9 cellular contexts compared by ENCODE assay signal in the genomic region with DNA sequence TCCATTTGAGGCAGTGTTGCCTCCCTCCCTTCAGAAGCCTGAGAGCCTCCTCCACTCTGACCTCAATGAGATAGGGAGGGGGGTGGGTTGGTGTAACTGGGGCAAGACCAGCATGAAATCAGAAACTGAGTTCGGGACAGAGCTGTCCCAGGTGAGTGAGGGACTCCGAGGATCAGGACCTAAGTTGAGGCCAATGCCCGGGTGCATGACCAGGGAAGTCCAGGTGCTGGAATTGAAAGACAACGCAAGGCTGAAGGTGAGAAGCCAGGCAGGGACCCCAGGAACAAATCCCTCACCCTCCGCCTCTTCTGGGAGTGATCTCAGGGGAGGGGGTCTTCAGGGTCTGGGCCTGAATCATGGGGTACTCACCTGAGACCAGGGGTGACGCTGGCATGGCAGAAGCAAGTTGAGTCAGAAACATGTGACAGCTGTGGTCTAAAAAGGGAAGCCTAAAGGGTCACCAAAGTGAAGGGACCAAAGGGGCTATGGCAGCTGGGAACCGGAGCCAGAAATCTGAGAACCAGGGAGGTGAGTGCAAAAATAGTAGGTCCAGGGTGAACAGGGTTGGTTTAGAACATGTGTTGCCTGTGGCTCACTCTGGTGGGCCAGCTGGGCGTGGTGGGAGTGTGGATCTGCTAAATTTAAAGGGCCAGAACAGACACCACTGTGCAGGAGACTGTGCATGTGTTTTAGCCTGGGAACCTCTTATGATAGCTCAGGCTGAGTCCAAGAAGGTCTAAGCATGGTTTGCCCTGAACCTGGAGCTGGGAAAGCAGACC. TPM values are rescaled to one million over a fixed set of nuclear protein-coding genes. Genes with fewer than 3 reads are reported as not detected.
DNase-seq lines count a peak whose midpoint lies in the region; ATAC-seq and TF ChIP-seq lines count a peak whose summit lies in the region.
"Had no signal": no experiment of that assay in that cellular context is flagged by ENCODE, and none has a peak within 500 bp of the region (broad histone marks: within the 10 kb centered on the region; RNA-seq: fewer than 3 reads in every experiment).

No MANE protein-coding gene starts in this region.

- intact Hi-C loops in CD4-positive, alpha-beta memory T cell (cut with micrococcal nuclease), result no loop called here

- CTCF ChIA-PET in CD4-positive, alpha-beta memory T cell (lab: Charles Lee; ENCODE audit: partially characterized antibody), result no interaction called here

- H3K36me3 Mint-ChIP-seq in progenitor cell of endocrine pancreas (ENCODE audit: insufficient read depth), result no peaks in the 10 kb centered on the region
- H3K36me3 Mint-ChIP-seq in CD4-positive, alpha-beta memory T cell, result no peaks in the 10 kb centered on the region

- peak; percentile 50 for DNase-seq in DMS 273 treated with DMSO at 0.1 percent for 48 hours (lab: John Stamatoyannopoulos, UW)
- no peak for DNase-seq in SK-N-MC (ENCODE audit: low read depth, low spot score)
- DNase-seq in fibroblast of the aortic adventitia (ENCODE audit: low read depth), result no peak
- no peak for DNase-seq in progenitor cell of endocrine pancreas (ENCODE audit: low spot score, unreplicated experiment)
- no peak for DNase-seq in HuH-7 (ENCODE audit: low spot score)
- no peak for DNase-seq in CD4-positive, alpha-beta memory T cell

- peak overlapping the region; percentile 67 for H3K9ac ChIP-seq in SK-N-MC (ENCODE audit: insufficient read length)
- peak overlapping the region; percentile 86 to 94 (median 90) for H3K9ac ChIP-seq in skeletal muscle tissue (ENCODE audit: low read depth in 1 of 3, low read length in 3 of 3)

- H3K9me3 ChIP-seq in SK-N-MC (ENCODE audit: low read depth, low read length) (no peaks in the 10 kb centered on the region), skeletal muscle tissue (ENCODE audit: control insufficient read depth in 3 of 3, low read length in 3 of 3) (no peaks in the 10 kb centered on the region)
- H3K9me3 ChIP-seq in CD4-positive, alpha-beta memory T cell (ENCODE audit: control insufficient read depth in 1 of 2, low read length in 2 of 2), result no peaks in the 10 kb centered on the region

- H3K27me3 Mint-ChIP-seq in progenitor cell of endocrine pancreas, result no peaks in the 10 kb centered on the region
- H3K27me3 Mint-ChIP-seq in CD4-positive, alpha-beta memory T cell, result peaks cover 0 to 3% of the 10 kb centered on the region in 2 donors

- POLR2A ChIA-PET in CD4-positive, alpha-beta memory T cell (lab: Charles Lee; ENCODE audit: partially characterized antibody), result no interaction called here

- peaks cover 7% of the 10 kb centered on the region for H3K4me1 Mint-ChIP-seq in progenitor cell of endocrine pancreas (ENCODE audit: low read depth)
- H3K4me1 Mint-ChIP-seq in CD4-positive, alpha-beta memory T cell, result no peaks in the 10 kb centered on the region

- peak overlapping the region; percentile 58; the same call in 1 of the 2 replicates for H3K4me3 ChIP-seq in SK-N-MC
- peak overlapping the region; percentile 49 for H3K4me3 ChIP-seq in fibroblast of the aortic adventitia (ENCODE audit: low read depth, low read length)
- peak overlapping the region; percentile 63 to 82 (median 81) for H3K4me3 ChIP-seq in skeletal muscle tissue (ENCODE audit: low read length in 3 of 3)
- no peak overlapping the region for H3K4me3 ChIP-seq in CD4-positive, alpha-beta memory T cell (ENCODE audit: low read length in 2 of 2)

- no peak overlapping the region for H3K4me3 Mint-ChIP-seq in progenitor cell of endocrine pancreas (ENCODE audit: low read depth)
- H3K4me3 Mint-ChIP-seq in CD4-positive, alpha-beta memory T cell, result no peak overlapping the region
- H3K4me3 Mint-ChIP-seq: T-helper 1 cell treated with Interleukin-12 subunit alpha and Interleukin-12 subunit beta and Interleukin-4 antibody, amounts not matched to agents 30 μg/mL and 1 μg/mL, for 36 hours had no signal

- ATAC-seq in HG02623 (IDR thresholded peaks at IDR 0.05; ENCODE audit: unreplicated experiment), result no peak

- H3K4me1 ChIP-seq in skeletal muscle tissue (ENCODE audit: control insufficient read depth in 3 of 3, insufficient read depth in 3 of 3, low read length in 3 of 3), result peaks cover 56 to 69% (median 60%) of the 10 kb centered on the region in 3 donors
- no peaks in the 10 kb centered on the region for H3K4me1 ChIP-seq in CD4-positive, alpha-beta memory T cell (ENCODE audit: insufficient read depth, low read length)

- H3K27ac ChIP-seq in SK-N-MC (peak overlapping the region; percentile 98), skeletal muscle tissue (ENCODE audit: low read depth, low read length) (peak overlapping the region; percentile 98)
- no peak overlapping the region for H3K27ac ChIP-seq in CD4-positive, alpha-beta memory T cell (ENCODE audit: low read depth, low read length)

- H3K27ac Mint-ChIP-seq in progenitor cell of endocrine pancreas, result no peak overlapping the region
- H3K27ac Mint-ChIP-seq in CD4-positive, alpha-beta memory T cell, result peak overlapping the region in 1 of 7 donors; percentile 75

- H3K36me3 ChIP-seq in SK-N-MC (ENCODE audit: insufficient read depth, low read length) (no peaks in the 10 kb centered on the region), skeletal muscle tissue (ENCODE audit: control insufficient read depth in 3 of 3, insufficient read depth in 3 of 3, low read length in 3 of 3) (peaks cover 0 to 5% (median 0%) of the 10 kb centered on the region in 3 donors)
- no peaks in the 10 kb centered on the region for H3K36me3 ChIP-seq in CD4-positive, alpha-beta memory T cell (ENCODE audit: insufficient read depth, low read length)

- no peaks in the 10 kb centered on the region for H3K27me3 ChIP-seq in skeletal muscle tissue (ENCODE audit: control insufficient read depth in 3 of 3, insufficient read depth in 3 of 3, low read length in 3 of 3)
- no peaks in the 10 kb centered on the region for H3K27me3 ChIP-seq in CD4-positive, alpha-beta memory T cell (ENCODE audit: insufficient read depth, low read length)

- H3K9me3 Mint-ChIP-seq in progenitor cell of endocrine pancreas (ENCODE audit: low read depth), result no peaks in the 10 kb centered on the region
- peaks cover 0 to 1% (median 0%) of the 10 kb centered on the region in 8 donors for H3K9me3 Mint-ChIP-seq in CD4-positive, alpha-beta memory T cell
- H3K9me3 Mint-ChIP-seq: T-helper 1 cell treated with Interleukin-12 subunit alpha and Interleukin-12 subunit beta and Interleukin-4 antibody, amounts not matched to agents 30 μg/mL and 1 μg/mL, for 36 hours had no signal

- TF ChIP-seq CTCF in fibroblast of the aortic adventitia (IDR thresholded peaks at IDR 0.05; ENCODE audit: insufficient read depth, low read length), result no peak
- no peak for TF ChIP-seq CTCF in progenitor cell of endocrine pancreas (IDR thresholded peaks at IDR 0.05; ENCODE audit: unreplicated experiment)

RNA-seq across cellular contexts. Expression of gene ZBED5, which starts 41.1 kb away (rescaled TPM):
- total RNA-seq in fibroblast of the aortic adventitia (ENCODE audit: low replicate concordance), result 30.3 and 60.6 TPM in 2 replicates
- total RNA-seq in skeletal muscle tissue, result 21.4 TPM
- 88.5 and 95.0 TPM in 2 replicates for total RNA-seq in progenitor cell of endocrine pancreas
- 100 to 1,000 TPM; 126 to 129 TPM for total RNA-seq in CD4-positive, alpha-beta memory T cell
- polyA plus RNA-seq in CD4-positive, alpha-beta memory T cell, result 10 to 100 TPM; 16.7 to 17.6 TPM

Comparison
In these comparisons a context has a peak if more than half of its experiments do, and no peak if none do; other contexts are left out.
1. H3K4me3 ChIP-seq: peak in SK-N-MC (single experiment), fibroblast of the aortic adventitia (single experiment) and skeletal muscle tissue (3 of 3); none in CD4-positive, alpha-beta memory T cell (0 of 2).